ENCODE assay signal across 1 cellular context in genomic region chr4:127642169-127642568, GRCh38.
TF ChIP-seq lines count a peak whose summit lies in the region.

No MANE protein-coding gene starts in this region.

TF ChIP-seq in IMR-90, 13 proteins besides CTCF, POLR2A, EP300 and RAD21 (continued from another document):
- no peak for TF ChIP-seq RFX5 (IDR thresholded peaks at IDR 0.05; ENCODE audit: low read depth, low read length)
- TF ChIP-seq NFE2L2 (IDR thresholded peaks at IDR 0.05; ENCODE audit: low read depth, low read length), result no peak
- TF ChIP-seq RCOR1 (IDR thresholded peaks at IDR 0.05; ENCODE audit: insufficient replicate concordance, low read length), result no peak
- TF ChIP-seq FOS (IDR thresholded peaks at IDR 0.05; ENCODE audit: low read depth, low read length), result peak; percentile 37; the same call in 1 of the 2 replicates
